ENCODE assay signal across 1 cellular context in the genomic region with DNA sequence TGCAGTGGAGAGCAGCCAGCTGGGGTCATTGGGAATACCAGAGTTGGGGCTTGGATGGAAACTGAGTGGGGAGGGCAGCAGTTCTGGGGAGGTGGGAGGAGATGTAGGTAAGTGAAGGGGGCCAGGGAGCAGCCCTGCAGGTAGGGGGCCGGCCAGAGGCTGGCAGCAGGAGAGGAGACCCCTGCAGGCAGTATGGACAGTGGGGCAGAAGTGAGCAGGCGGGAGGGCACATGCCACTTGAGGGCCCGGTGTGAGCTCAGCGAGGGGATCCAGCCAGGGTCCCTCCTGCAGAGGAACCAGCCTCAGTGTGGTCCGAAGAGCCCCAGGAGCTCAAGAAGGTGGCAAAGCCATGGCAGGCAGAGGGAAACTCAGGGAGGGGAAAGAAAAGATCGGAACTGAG.
TF ChIP-seq lines count a peak whose summit lies in the region.

No MANE protein-coding gene starts in this region.

TF ChIP-seq in WTC11, 78 proteins besides CTCF, POLR2A, EP300 and RAD21 (continued from another document):
- TF ChIP-seq, protein P1, sequence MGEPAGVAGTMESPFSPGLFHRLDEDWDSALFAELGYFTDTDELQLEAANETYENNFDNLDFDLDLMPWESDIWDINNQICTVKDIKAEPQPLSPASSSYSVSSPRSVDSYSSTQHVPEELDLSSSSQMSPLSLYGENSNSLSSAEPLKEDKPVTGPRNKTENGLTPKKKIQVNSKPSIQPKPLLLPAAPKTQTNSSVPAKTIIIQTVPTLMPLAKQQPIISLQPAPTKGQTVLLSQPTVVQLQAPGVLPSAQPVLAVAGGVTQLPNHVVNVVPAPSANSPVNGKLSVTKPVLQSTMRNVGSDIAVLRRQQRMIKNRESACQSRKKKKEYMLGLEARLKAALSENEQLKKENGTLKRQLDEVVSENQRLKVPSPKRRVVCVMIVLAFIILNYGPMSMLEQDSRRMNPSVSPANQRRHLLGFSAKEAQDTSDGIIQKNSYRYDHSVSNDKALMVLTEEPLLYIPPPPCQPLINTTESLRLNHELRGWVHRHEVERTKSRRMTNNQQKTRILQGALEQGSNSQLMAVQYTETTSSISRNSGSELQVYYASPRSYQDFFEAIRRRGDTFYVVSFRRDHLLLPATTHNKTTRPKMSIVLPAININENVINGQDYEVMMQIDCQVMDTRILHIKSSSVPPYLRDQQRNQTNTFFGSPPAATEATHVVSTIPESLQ (CRISPR knock-in tag; IDR thresholded peaks at IDR 0.05): no peak
- TF ChIP-seq, protein P2, sequence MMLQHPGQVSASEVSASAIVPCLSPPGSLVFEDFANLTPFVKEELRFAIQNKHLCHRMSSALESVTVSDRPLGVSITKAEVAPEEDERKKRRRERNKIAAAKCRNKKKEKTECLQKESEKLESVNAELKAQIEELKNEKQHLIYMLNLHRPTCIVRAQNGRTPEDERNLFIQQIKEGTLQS (CRISPR knock-in tag; conservative IDR thresholded peaks at IDR 0.05): no peak
- TF ChIP-seq, protein P3, sequence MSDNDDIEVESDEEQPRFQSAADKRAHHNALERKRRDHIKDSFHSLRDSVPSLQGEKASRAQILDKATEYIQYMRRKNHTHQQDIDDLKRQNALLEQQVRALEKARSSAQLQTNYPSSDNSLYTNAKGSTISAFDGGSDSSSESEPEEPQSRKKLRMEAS (CRISPR knock-in tag; IDR thresholded peaks at IDR 0.05): no peak
- no peak for TF ChIP-seq RELA (CRISPR knock-in tag; IDR thresholded peaks at IDR 0.05; ENCODE audit: borderline replicate concordance)
- TF ChIP-seq, protein P4, sequence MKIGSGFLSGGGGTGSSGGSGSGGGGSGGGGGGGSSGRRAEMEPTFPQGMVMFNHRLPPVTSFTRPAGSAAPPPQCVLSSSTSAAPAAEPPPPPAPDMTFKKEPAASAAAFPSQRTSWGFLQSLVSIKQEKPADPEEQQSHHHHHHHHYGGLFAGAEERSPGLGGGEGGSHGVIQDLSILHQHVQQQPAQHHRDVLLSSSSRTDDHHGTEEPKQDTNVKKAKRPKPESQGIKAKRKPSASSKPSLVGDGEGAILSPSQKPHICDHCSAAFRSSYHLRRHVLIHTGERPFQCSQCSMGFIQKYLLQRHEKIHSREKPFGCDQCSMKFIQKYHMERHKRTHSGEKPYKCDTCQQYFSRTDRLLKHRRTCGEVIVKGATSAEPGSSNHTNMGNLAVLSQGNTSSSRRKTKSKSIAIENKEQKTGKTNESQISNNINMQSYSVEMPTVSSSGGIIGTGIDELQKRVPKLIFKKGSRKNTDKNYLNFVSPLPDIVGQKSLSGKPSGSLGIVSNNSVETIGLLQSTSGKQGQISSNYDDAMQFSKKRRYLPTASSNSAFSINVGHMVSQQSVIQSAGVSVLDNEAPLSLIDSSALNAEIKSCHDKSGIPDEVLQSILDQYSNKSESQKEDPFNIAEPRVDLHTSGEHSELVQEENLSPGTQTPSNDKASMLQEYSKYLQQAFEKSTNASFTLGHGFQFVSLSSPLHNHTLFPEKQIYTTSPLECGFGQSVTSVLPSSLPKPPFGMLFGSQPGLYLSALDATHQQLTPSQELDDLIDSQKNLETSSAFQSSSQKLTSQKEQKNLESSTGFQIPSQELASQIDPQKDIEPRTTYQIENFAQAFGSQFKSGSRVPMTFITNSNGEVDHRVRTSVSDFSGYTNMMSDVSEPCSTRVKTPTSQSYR (CRISPR knock-in tag; IDR thresholded peaks at IDR 0.05): no peak
